In the genomic region with DNA sequence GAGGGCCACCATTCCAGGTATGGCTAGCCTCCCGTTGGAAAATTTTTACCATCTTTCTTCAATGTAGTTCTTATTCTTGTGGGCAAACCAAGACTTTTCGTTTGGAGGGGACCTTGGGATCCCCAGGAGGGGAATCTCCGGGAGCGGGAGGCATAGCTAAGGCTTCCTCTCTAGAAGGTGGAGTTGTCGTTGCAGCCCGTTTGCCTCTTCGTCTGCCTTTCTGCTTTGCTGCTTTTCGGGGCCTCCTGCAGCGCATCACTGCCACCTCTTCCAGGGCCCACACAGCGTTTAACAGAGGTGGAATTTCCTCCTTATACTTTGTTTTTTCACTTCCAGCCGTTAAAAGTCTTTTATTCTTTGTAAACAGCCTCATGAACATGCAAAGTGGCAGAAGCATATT, we compare ENCODE assay signal across 1 cellular context.
TF ChIP-seq lines count a peak whose summit lies in the region.

No MANE protein-coding gene starts in this region.

TF ChIP-seq in K562, 482 proteins besides CTCF, POLR2A, EP300 and RAD21:
- TF ChIP-seq, protein P1, sequence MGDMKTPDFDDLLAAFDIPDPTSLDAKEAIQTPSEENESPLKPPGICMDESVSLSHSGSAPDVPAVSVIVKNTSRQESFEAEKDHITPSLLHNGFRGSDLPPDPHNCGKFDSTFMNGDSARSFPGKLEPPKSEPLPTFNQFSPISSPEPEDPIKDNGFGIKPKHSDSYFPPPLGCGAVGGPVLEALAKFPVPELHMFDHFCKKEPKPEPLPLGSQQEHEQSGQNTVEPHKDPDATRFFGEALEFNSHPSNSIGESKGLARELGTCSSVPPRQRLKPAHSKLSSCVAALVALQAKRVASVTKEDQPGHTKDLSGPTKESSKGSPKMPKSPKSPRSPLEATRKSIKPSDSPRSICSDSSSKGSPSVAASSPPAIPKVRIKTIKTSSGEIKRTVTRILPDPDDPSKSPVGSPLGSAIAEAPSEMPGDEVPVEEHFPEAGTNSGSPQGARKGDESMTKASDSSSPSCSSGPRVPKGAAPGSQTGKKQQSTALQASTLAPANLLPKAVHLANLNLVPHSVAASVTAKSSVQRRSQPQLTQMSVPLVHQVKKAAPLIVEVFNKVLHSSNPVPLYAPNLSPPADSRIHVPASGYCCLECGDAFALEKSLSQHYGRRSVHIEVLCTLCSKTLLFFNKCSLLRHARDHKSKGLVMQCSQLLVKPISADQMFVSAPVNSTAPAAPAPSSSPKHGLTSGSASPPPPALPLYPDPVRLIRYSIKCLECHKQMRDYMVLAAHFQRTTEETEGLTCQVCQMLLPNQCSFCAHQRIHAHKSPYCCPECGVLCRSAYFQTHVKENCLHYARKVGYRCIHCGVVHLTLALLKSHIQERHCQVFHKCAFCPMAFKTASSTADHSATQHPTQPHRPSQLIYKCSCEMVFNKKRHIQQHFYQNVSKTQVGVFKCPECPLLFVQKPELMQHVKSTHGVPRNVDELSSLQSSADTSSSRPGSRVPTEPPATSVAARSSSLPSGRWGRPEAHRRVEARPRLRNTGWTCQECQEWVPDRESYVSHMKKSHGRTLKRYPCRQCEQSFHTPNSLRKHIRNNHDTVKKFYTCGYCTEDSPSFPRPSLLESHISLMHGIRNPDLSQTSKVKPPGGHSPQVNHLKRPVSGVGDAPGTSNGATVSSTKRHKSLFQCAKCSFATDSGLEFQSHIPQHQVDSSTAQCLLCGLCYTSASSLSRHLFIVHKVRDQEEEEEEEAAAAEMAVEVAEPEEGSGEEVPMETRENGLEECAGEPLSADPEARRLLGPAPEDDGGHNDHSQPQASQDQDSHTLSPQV (IDR thresholded peaks at IDR 0.05), result no peak
- TF ChIP-seq PTBP1 (IDR thresholded peaks at IDR 0.05; ENCODE audit: low read depth, low read length) (no peak), EZH2 (IDR thresholded peaks at IDR 0.05; ENCODE audit: borderline replicate concordance, low read depth, low read length) (no peak), GTF2F1 (IDR thresholded peaks at IDR 0.05; ENCODE audit: low read depth, low read length) (no peak), PTRF (tag; IDR thresholded peaks at IDR 0.05) (no peak), FOXM1 (IDR thresholded peaks at IDR 0.05; ENCODE audit: low read depth) (no peak), FOXM1 (CRISPR knock-in tag; IDR thresholded peaks at IDR 0.05; ENCODE audit: low read depth) (no peak), CEBPG (CRISPR knock-in tag; IDR thresholded peaks at IDR 0.05) (no peak), CEBPG (tag; conservative IDR thresholded peaks at IDR 0.05 in 1 of 2, IDR thresholded peaks at IDR 0.05 in 1 of 2) (no peak), EGR1 (conservative IDR thresholded peaks at IDR 0.05) (no peak), ZFX (CRISPR knock-in tag; IDR thresholded peaks at IDR 0.05) (0 out of 2 replicates have a peak, but pooled peaks have one; percentile 1), ZNF586 (CRISPR knock-in tag; conservative IDR thresholded peaks at IDR 0.05) (no peak), BRCA1 (IDR thresholded peaks at IDR 0.05) (no peak), BRCA1 (CRISPR knock-in tag; IDR thresholded peaks at IDR 0.05) (no peak), ZNF696 (CRISPR knock-in tag; conservative IDR thresholded peaks at IDR 0.05) (no peak), SETDB1 (IDR thresholded peaks at IDR 0.05; ENCODE audit: low read length) (no peak)
- TF ChIP-seq, protein P2, sequence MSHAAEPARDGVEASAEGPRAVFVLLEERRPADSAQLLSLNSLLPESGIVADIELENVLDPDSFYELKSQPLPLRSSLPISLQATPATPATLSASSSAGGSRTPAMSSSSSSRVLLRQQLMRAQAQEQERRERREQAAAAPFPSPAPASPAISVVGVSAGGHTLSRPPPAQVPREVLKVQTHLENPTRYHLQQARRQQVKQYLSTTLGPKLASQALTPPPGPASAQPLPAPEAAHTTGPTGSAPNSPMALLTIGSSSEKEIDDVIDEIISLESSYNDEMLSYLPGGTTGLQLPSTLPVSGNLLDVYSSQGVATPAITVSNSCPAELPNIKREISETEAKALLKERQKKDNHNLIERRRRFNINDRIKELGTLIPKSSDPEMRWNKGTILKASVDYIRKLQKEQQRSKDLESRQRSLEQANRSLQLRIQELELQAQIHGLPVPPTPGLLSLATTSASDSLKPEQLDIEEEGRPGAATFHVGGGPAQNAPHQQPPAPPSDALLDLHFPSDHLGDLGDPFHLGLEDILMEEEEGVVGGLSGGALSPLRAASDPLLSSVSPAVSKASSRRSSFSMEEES (CRISPR knock-in tag; IDR thresholded peaks at IDR 0.05), result no peak
- TF ChIP-seq, protein P3, sequence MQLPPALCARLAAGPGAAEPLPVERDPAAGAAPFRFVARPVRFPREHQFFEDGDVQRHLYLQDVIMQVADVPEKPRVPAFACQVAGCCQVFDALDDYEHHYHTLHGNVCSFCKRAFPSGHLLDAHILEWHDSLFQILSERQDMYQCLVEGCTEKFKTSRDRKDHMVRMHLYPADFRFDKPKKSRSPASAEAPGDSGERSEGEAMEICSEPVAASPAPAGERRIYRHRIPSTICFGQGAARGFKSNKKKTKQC (CRISPR knock-in tag; IDR thresholded peaks at IDR 0.05), result no peak
- TF ChIP-seq, protein P4, sequence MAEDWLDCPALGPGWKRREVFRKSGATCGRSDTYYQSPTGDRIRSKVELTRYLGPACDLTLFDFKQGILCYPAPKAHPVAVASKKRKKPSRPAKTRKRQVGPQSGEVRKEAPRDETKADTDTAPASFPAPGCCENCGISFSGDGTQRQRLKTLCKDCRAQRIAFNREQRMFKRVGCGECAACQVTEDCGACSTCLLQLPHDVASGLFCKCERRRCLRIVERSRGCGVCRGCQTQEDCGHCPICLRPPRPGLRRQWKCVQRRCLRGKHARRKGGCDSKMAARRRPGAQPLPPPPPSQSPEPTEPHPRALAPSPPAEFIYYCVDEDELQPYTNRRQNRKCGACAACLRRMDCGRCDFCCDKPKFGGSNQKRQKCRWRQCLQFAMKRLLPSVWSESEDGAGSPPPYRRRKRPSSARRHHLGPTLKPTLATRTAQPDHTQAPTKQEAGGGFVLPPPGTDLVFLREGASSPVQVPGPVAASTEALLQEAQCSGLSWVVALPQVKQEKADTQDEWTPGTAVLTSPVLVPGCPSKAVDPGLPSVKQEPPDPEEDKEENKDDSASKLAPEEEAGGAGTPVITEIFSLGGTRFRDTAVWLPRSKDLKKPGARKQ (CRISPR knock-in tag; IDR thresholded peaks at IDR 0.05), result 0 out of 2 replicates have a peak, but pooled peaks have one; percentile 36
- TF ChIP-seq, protein P5, sequence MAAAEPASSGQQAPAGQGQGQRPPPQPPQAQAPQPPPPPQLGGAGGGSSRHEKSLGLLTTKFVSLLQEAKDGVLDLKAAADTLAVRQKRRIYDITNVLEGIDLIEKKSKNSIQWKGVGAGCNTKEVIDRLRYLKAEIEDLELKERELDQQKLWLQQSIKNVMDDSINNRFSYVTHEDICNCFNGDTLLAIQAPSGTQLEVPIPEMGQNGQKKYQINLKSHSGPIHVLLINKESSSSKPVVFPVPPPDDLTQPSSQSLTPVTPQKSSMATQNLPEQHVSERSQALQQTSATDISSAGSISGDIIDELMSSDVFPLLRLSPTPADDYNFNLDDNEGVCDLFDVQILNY (CRISPR knock-in tag; IDR thresholded peaks at IDR 0.05), result no peak
